In genomic region chr4:78599931-78600375, GRCh38 we compare ENCODE assay signal across 2 cellular contexts.
TF ChIP-seq lines count a peak whose summit lies in the region.

No MANE protein-coding gene starts in this region.

TF ChIP-seq in SK-N-SH, 30 proteins besides CTCF, POLR2A, EP300 and RAD21 (continued from another document):
- no peak for TF ChIP-seq MEF2A (IDR thresholded peaks at IDR 0.05; ENCODE audit: borderline replicate concordance, low read depth)
- no peak for TF ChIP-seq JUND (IDR thresholded peaks at IDR 0.05)

TF ChIP-seq in SK-N-SH treated with all-trans-retinoic acid at 6 μM for 48 hours, 23 proteins besides CTCF, POLR2A, EP300 and RAD21 (continued from another document):
- no peak for TF ChIP-seq PATZ1 (CRISPR knock-in tag; IDR thresholded peaks at IDR 0.05; ENCODE audit: borderline replicate concordance)
- TF ChIP-seq BACH2 (CRISPR knock-in tag; IDR thresholded peaks at IDR 0.05; ENCODE audit: borderline replicate concordance): no peak
- TF ChIP-seq TSHZ2 (CRISPR knock-in tag; IDR thresholded peaks at IDR 0.05): no peak
- no peak for TF ChIP-seq ISL1 (CRISPR knock-in tag; IDR thresholded peaks at IDR 0.05)
- TF ChIP-seq CREB5 (CRISPR knock-in tag; IDR thresholded peaks at IDR 0.05; ENCODE audit: low read depth): no peak
- TF ChIP-seq OSR1 (CRISPR knock-in tag; IDR thresholded peaks at IDR 0.05): no peak
- TF ChIP-seq CSDC2 (CRISPR knock-in tag; IDR thresholded peaks at IDR 0.05): no peak
- no peak for TF ChIP-seq TCF4 (CRISPR knock-in tag; IDR thresholded peaks at IDR 0.05; ENCODE audit: borderline replicate concordance)
- TF ChIP-seq ZFP30 (CRISPR knock-in tag; IDR thresholded peaks at IDR 0.05): no peak
